In genomic region chr3:144643778-144644191, GRCh38 we compare ENCODE assay signal across 14 cellular contexts.
DNase-seq lines count a peak whose midpoint lies in the region; ATAC-seq and TF ChIP-seq lines count a peak whose summit lies in the region.
"Had no signal": no experiment of that assay in that cellular context is flagged by ENCODE, and none has a peak within 500 bp of the region (broad histone marks: within the 10 kb centered on the region; RNA-seq: fewer than 3 reads in every experiment).

No MANE protein-coding gene starts in this region.

- in situ Hi-C loops in GM23248 (cut with MboI): no loop called here

- ATAC-seq in GM18868 (IDR thresholded peaks at IDR 0.05; ENCODE audit: unreplicated experiment): no peak
- ATAC-seq: activated T-cell treated with anti-CD3 and anti-CD28 coated beads, Interleukin-2, amount 50 U/mL, for 4 hours; K562; upper lobe of right lung had no signal

- H3F3A ChIP-seq in GM23248 (ENCODE audit: insufficient read depth): peaks cover 7% of the 10 kb centered on the region; the same call in 1 of the 2 replicates

- no peaks in the 10 kb centered on the region for H3K9me3 ChIP-seq in GM23248 (ENCODE audit: low read depth)
- H3K9me3 ChIP-seq: upper lobe of right lung had no signal

- WGBS in GM23248 (ENCODE audit: low coverage in 1 of 2, low lambda C conversion rate in 2 of 2, missing lambda C conversion rate in 2 of 2), 2 experiments: 4 to 5% methylated on average over 3 of the region's 3 CpGs

- H3K36me3 ChIP-seq in GM23248 (ENCODE audit: low read depth): no peaks in the 10 kb centered on the region
- H3K36me3 ChIP-seq: upper lobe of right lung had no signal

- DNase-seq in GM23248 (peak; percentile 83), foreskin fibroblast (peak; percentile 70 to 81), retinal pigment epithelial cell (ENCODE audit: low read depth) (peak; percentile 15), NCI-H2171 (lab: John Stamatoyannopoulos, UW) (no peak), activated T-cell treated with anti-CD3 and anti-CD28 coated beads for 4 hours (no peak)
- DNase-seq: activated CD4-positive, alpha-beta T cell treated with anti-CD3 and anti-CD28 coated beads, Interleukin-2, amount 10 ng/mL, durations not matched to agents 24 days and 14 days; activated T-cell treated with anti-CD3 and anti-CD28 coated beads, Interleukin-2, amount 50 U/mL, for 4 hours; dermis blood vessel endothelial cell; NCI-H1694 treated with DMSO at 0.1 percent for 48 hours; NCI-H69; upper lobe of right lung had no signal

- no peak overlapping the region for H3K9ac ChIP-seq in GM23248

- no peaks in the 10 kb centered on the region for H3K79me2 ChIP-seq in GM23248 (ENCODE audit: insufficient read depth)

- H2AFZ ChIP-seq in GM23248: 0 out of 2 replicates have a peak overlapping the region, but pooled peaks have one; percentile 22

- no peaks in the 10 kb centered on the region for H3K9me2 ChIP-seq in GM23248 (ENCODE audit: insufficient read depth)

- H3K4me1 ChIP-seq in GM23248 (ENCODE audit: insufficient read depth): peaks cover 13% of the 10 kb centered on the region
- H3K4me1 ChIP-seq: upper lobe of right lung had no signal

- H3K27me3 ChIP-seq in GM23248 (replicated peaks; ENCODE audit: insufficient read depth): no peaks in the 10 kb centered on the region
- H3K27me3 ChIP-seq: upper lobe of right lung had no signal

- H4K20me1 ChIP-seq in GM23248 (ENCODE audit: insufficient read depth): no peaks in the 10 kb centered on the region

- H3K4me3 ChIP-seq in GM23248 (0 out of 2 replicates have a peak overlapping the region, but pooled peaks have one; percentile 2), foreskin fibroblast (ENCODE audit: low read depth in 1 of 2, low read length in 2 of 2) (no peak overlapping the region), retinal pigment epithelial cell (ENCODE audit: low read length) (no peak overlapping the region)
- H3K4me3 ChIP-seq: K562, upper lobe of right lung had no signal

- peak overlapping the region; percentile 19 for H3K27ac ChIP-seq in GM23248
- peak overlapping the region; percentile 8 for H3K27ac ChIP-seq in angular gyrus (ENCODE audit: low read depth, low read length)
- H3K27ac ChIP-seq: upper lobe of right lung had no signal

- peak overlapping the region; percentile 52 for H3K4me2 ChIP-seq in GM23248 (ENCODE audit: unreplicated experiment)

- TF ChIP-seq CTCF in foreskin fibroblast (IDR thresholded peaks at IDR 0.05; ENCODE audit: low read depth, low read length): no peak
- no peak for TF ChIP-seq CTCF in retinal pigment epithelial cell (conservative IDR thresholded peaks at IDR 0.05; ENCODE audit: low read depth, low read length)

Comparison
In these comparisons a context has a peak if more than half of its experiments do, and no peak if none do; other contexts are left out.
1. DNase-seq: peak in GM23248 (single experiment), foreskin fibroblast (2 of 2) and retinal pigment epithelial cell (single experiment); none in NCI-H2171 (single experiment) and activated T-cell treated with anti-CD3 and anti-CD28 coated beads for 4 hours (single experiment).